In genomic region chr2:36492216-36492945, GRCh38 we compare ENCODE assay signal across 13 cellular contexts.
DNase-seq lines count a peak whose midpoint lies in the region; ATAC-seq lines count a peak whose summit lies in the region.
"Had no signal": no experiment of that assay in that cellular context is flagged by ENCODE, and none has a peak within 500 bp of the region (broad histone marks: within the 10 kb centered on the region; RNA-seq: fewer than 3 reads in every experiment).

No MANE protein-coding gene starts in this region.

- ATAC-seq in sciatic nerve: peak; percentile 12
- ATAC-seq in HG03039 (IDR thresholded peaks at IDR 0.05; ENCODE audit: unreplicated experiment): no peak
- no peak for ATAC-seq in left lobe of liver

- no peak overlapping the region for H3K27ac Mint-ChIP-seq in activated CD4-positive, alpha-beta T cell treated with anti-CD3 and anti-CD28 coated beads, Interleukin-2, amount 10 ng/mL, durations not matched to agents 24 days and 14 days
- H3K27ac Mint-ChIP-seq: activated naive CD4-positive, alpha-beta T cell treated with anti-CD3 and anti-CD28 coated beads for 36 hours; dendritic cell treated with granulocyte-macrophage colony-stimulating factor and Interleukin-4, amounts not matched to agents 40 ng/mL and 50 ng/mL, for 4 days had no signal

- H3K4me1 ChIP-seq in SJSA1 (replicated peaks): peaks cover 65% of the 10 kb centered on the region

- no peaks in the 10 kb centered on the region for H3K27me3 ChIP-seq in SJSA1 (replicated peaks)
- H3K27me3 ChIP-seq: neutrophil had no signal

- peaks cover 2% of the 10 kb centered on the region for H3K27me3 Mint-ChIP-seq in activated CD4-positive, alpha-beta T cell treated with anti-CD3 and anti-CD28 coated beads, Interleukin-2, amount 10 ng/mL, durations not matched to agents 24 days and 14 days
- H3K27me3 Mint-ChIP-seq: dendritic cell treated with granulocyte-macrophage colony-stimulating factor and Interleukin-4, amounts not matched to agents 40 ng/mL and 50 ng/mL, for 4 days had no signal

- H3K36me3 ChIP-seq in SJSA1: peaks cover 69% of the 10 kb centered on the region
- H3K36me3 ChIP-seq: neutrophil had no signal

- no peak overlapping the region for H3K4me3 ChIP-seq in SJSA1

- no peak overlapping the region for H3K4me3 Mint-ChIP-seq in activated CD4-positive, alpha-beta T cell treated with anti-CD3 and anti-CD28 coated beads, Interleukin-2, amount 10 ng/mL, durations not matched to agents 24 days and 14 days
- H3K4me3 Mint-ChIP-seq: activated naive CD4-positive, alpha-beta T cell treated with anti-CD3 and anti-CD28 coated beads for 36 hours; dendritic cell treated with granulocyte-macrophage colony-stimulating factor and Interleukin-4, amounts not matched to agents 40 ng/mL and 50 ng/mL, for 4 days had no signal

- H3K27ac ChIP-seq in SJSA1: peak overlapping the region; percentile 97
- H3K27ac ChIP-seq: neutrophil had no signal

- DNase-seq in EH (ENCODE audit: low read depth) (peak; percentile 80), SJSA1 (ENCODE audit: low read depth in 1 of 2, low spot score in 2 of 2) (peak in 1 of 2 experiments; percentile 84), fibroblast of peridontal ligament (ENCODE audit: extremely low read depth) (peak; percentile 61), sciatic nerve (ENCODE audit: low spot score) (no peak), D341Med (ENCODE audit: low spot score) (no peak), left lobe of liver (ENCODE audit: low spot score) (no peak)
- DNase-seq in activated CD4-positive, alpha-beta T cell treated with anti-CD3 and anti-CD28 coated beads, Interleukin-2, amount 10 ng/mL, durations not matched to agents 24 days and 14 days: no peak
- DNase-seq: activated naive CD4-positive, alpha-beta T cell treated with anti-CD3 and anti-CD28 coated beads for 36 hours; KG1; NCI-H1694 had no signal

- no peaks in the 10 kb centered on the region for H3K36me3 Mint-ChIP-seq in activated CD4-positive, alpha-beta T cell treated with anti-CD3 and anti-CD28 coated beads, Interleukin-2, amount 10 ng/mL, durations not matched to agents 24 days and 14 days (ENCODE audit: low read depth)

- intact Hi-C loops in sciatic nerve (cut with DNase I): no loop called here
- intact Hi-C loops in activated CD4-positive, alpha-beta T cell treated with anti-CD3 and anti-CD28 coated beads, Interleukin-2, amount 10 ng/mL, durations not matched to agents 24 days and 14 days (cut with micrococcal nuclease): no loop called here

- H3K9me3 ChIP-seq in SJSA1 (replicated peaks): no peaks in the 10 kb centered on the region
- H3K9me3 ChIP-seq: neutrophil had no signal

- H3K9me3 Mint-ChIP-seq in activated CD4-positive, alpha-beta T cell treated with anti-CD3 and anti-CD28 coated beads, Interleukin-2, amount 10 ng/mL, durations not matched to agents 24 days and 14 days: no peaks in the 10 kb centered on the region
- H3K9me3 Mint-ChIP-seq: activated naive CD4-positive, alpha-beta T cell treated with anti-CD3 and anti-CD28 coated beads for 36 hours; dendritic cell treated with granulocyte-macrophage colony-stimulating factor and Interleukin-4, amounts not matched to agents 40 ng/mL and 50 ng/mL, for 4 days had no signal

- H3K4me1 Mint-ChIP-seq in activated CD4-positive, alpha-beta T cell treated with anti-CD3 and anti-CD28 coated beads, Interleukin-2, amount 10 ng/mL, durations not matched to agents 24 days and 14 days: no peaks in the 10 kb centered on the region

Comparison
In these comparisons a context has a peak if more than half of its experiments do, and no peak if none do; other contexts are left out.
1. DNase-seq: peak in EH (single experiment) and fibroblast of peridontal ligament (single experiment); none in sciatic nerve (single experiment), D341Med (single experiment), left lobe of liver (single experiment) and activated CD4-positive, alpha-beta T cell treated with anti-CD3 and anti-CD28 coated beads, Interleukin-2, amount 10 ng/mL, durations not matched to agents 24 days and 14 days (single experiment).